Comparison of ENCODE assay signal across 11 cellular contexts in the genomic region with DNA sequence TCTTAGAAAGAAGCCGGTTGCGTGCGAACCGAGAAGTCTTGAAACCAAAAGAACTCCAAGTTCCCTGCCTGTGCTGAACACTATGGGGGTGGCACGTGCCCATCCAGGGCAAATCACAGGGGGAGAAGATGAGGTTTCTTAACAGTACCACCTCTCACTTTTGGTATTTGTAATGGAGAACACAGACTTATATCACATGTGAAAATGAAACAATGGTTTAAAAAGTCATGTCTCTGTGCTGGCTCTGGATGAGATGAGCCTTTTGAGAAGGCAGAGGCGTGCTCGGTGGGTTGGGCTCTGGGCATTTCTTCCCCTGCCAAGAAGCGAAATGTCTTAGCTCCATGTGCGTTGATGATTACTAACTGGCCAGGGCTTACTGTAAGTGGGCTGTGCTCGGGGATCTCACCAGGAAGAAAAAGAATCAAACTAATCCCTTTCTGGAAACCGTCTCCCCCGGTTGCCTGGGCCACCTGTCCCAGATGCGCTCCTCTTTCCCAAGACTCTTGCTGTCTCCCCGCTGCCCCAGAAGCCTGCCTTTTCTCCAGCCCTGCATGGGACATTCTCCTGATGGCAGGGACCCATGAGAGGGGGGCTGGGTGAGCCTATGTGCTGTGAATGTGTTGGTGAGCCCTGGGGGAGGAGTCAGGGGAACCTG.
DNase-seq lines count a peak whose midpoint lies in the region; ATAC-seq, FAIRE-seq and TF ChIP-seq lines count a peak whose summit lies in the region.
"Had no signal": no experiment of that assay in that cellular context is flagged by ENCODE, and none has a peak within 500 bp of the region (broad histone marks: within the 10 kb centered on the region; RNA-seq: fewer than 3 reads in every experiment).

No MANE protein-coding gene starts in this region.

- H3K9me3 Mint-ChIP-seq in CD4-positive, alpha-beta T cell, result no peaks in the 10 kb centered on the region

- DNase-seq in AG20443 (ENCODE audit: low spot score) (peak; percentile 70), GM19239 (ENCODE audit: insufficient read length, low spot score) (peak; percentile 48), fibroblast of gingiva (ENCODE audit: low read depth) (peak; percentile 75), aorta (no peak), NCI-H226 (no peak), NCI-H146 treated with DMSO at 0.1 percent for 48 hours (lab: John Stamatoyannopoulos, UW; ENCODE audit: unreplicated experiment) (no peak)
- no peak for DNase-seq in CD4-positive, alpha-beta T cell
- DNase-seq: effector CD4-positive, alpha-beta T cell; NCI-H2107 had no signal

- H3K4me3 Mint-ChIP-seq in CD4-positive, alpha-beta T cell, result no peak overlapping the region

- no peak overlapping the region for H3K27ac Mint-ChIP-seq in CD4-positive, alpha-beta T cell

- H3K4me1 ChIP-seq in aorta (ENCODE audit: control insufficient read depth in 1 of 2, insufficient read depth in 2 of 2, low read length in 2 of 2), result no peaks in the 10 kb centered on the region

- peak; percentile 59 for ATAC-seq in HG03432 (IDR thresholded peaks at IDR 0.05; ENCODE audit: unreplicated experiment)
- ATAC-seq in aorta (ENCODE audit: low FRiP score), result no peak
- ATAC-seq in CD4-positive, alpha-beta T cell (ENCODE audit: poor library complexity), result no peak

- TF ChIP-seq CTCF in CD4-positive, alpha-beta T cell (IDR thresholded peaks at IDR 0.05), result no peak

- no peaks in the 10 kb centered on the region for H3K36me3 Mint-ChIP-seq in CD4-positive, alpha-beta T cell (ENCODE audit: low read depth)

- no peaks in the 10 kb centered on the region for H3K27me3 Mint-ChIP-seq in CD4-positive, alpha-beta T cell

- CTCF ChIA-PET in CD4-positive, alpha-beta T cell (lab: Charles Lee), result no interaction called here

- 81 to 91% methylated on average over 14 of the region's 14 CpGs for WGBS in aorta, 2 donors

- POLR2A ChIA-PET in CD4-positive, alpha-beta T cell (lab: Charles Lee), result no interaction called here

- intact Hi-C loops in aorta (cut with DNase I), result no loop called here
- intact Hi-C loops in CD4-positive, alpha-beta T cell (cut with DNase I, micrococcal nuclease), result no loop called here

- H3K9me3 ChIP-seq in aorta (ENCODE audit: control insufficient read depth, low read length), result no peaks in the 10 kb centered on the region
- H3K9me3 ChIP-seq in CD4-positive, alpha-beta T cell (ENCODE audit: control insufficient read depth, low read length), result no peaks in the 10 kb centered on the region

- H3K27me3 ChIP-seq in aorta (ENCODE audit: control insufficient read depth in 1 of 2, insufficient read depth in 2 of 2, low read length in 1 of 2), result no peaks in the 10 kb centered on the region
- H3K27me3 ChIP-seq in CD4-positive, alpha-beta T cell (ENCODE audit: control insufficient read depth, insufficient read depth, low read length), result no peaks in the 10 kb centered on the region

- H3K36me3 ChIP-seq in aorta (ENCODE audit: control insufficient read depth in 1 of 2, insufficient read depth in 2 of 2, low read length in 1 of 2), result no peaks in the 10 kb centered on the region

- no peak overlapping the region for H3K27ac ChIP-seq in aorta (ENCODE audit: low read depth in 1 of 2, low read length in 2 of 2)
- H3K27ac ChIP-seq in CD4-positive, alpha-beta T cell (ENCODE audit: low read depth, low read length), result no peak overlapping the region

- no peaks in the 10 kb centered on the region for H3K4me1 Mint-ChIP-seq in CD4-positive, alpha-beta T cell (ENCODE audit: low read depth)

- H3K4me3 ChIP-seq in aorta (ENCODE audit: low read length in 2 of 2), result no peak overlapping the region
- H3K4me3 ChIP-seq: lung had no signal

- peak; percentile 98 for FAIRE-seq in GM19239 (lab: Jason Lieb, UNC)

Comparison
In these comparisons a context has a peak if more than half of its experiments do, and no peak if none do; other contexts are left out.
1. DNase-seq: peak in AG20443 (single experiment), GM19239 (single experiment) and fibroblast of gingiva (single experiment); none in aorta (0 of 2), NCI-H226 (single experiment), CD4-positive, alpha-beta T cell (0 of 10) and NCI-H146 treated with DMSO at 0.1 percent for 48 hours (single experiment).